Comparison of ENCODE assay signal across 1 cellular context in genomic region chr20:62845818-62846527, GRCh38.
TF ChIP-seq lines count a peak whose summit lies in the region.

No MANE protein-coding gene starts in this region.

TF ChIP-seq in HEK293, 187 proteins besides CTCF, POLR2A, EP300 and RAD21 (continued from another document):
- TF ChIP-seq ZBTB26 (tag by site-specific recombination; optimal IDR thresholded peaks at IDR 0.05), result no peak
- no peak for TF ChIP-seq GLI4 (tag by site-specific recombination; IDR thresholded peaks at IDR 0.05)
- 0 out of 2 replicates have a peak, but pooled peaks have one; percentile 17 for TF ChIP-seq ZBTB17 (tag by site-specific recombination; IDR thresholded peaks at IDR 0.05)
- no peak for TF ChIP-seq BCL11A (tag by site-specific recombination; IDR thresholded peaks at IDR 0.05; ENCODE audit: low read depth)
- TF ChIP-seq ZNF488 (tag by site-specific recombination; IDR thresholded peaks at IDR 0.05), result no peak
- no peak for TF ChIP-seq ZNF530 (tag by site-specific recombination; IDR thresholded peaks at IDR 0.05; ENCODE audit: low read depth)
- TF ChIP-seq ZNF10 (tag by site-specific recombination; IDR thresholded peaks at IDR 0.05), result peak; percentile 56; the same call in 1 of the 2 replicates
